9 cellular contexts compared by ENCODE assay signal in genomic region chr14:104419865-104420458, GRCh38.
"Had no signal": no experiment of that assay in that cellular context is flagged by ENCODE, and none has a peak within 500 bp of the region (broad histone marks: within the 10 kb centered on the region; RNA-seq: fewer than 3 reads in every experiment).

No MANE protein-coding gene starts in this region.

- FAIRE-seq: urothelium cell line had no signal

- ATAC-seq: natural killer cell treated with Interleukin-12 subunit alpha and Interleukin-12 subunit beta and Interleukin-15 and Interleukin-18, amount 100 ng/mL, for 72 hours had no signal

- H3K27me3 ChIP-seq: foreskin keratinocyte had no signal

- H3K36me3 ChIP-seq: breast epithelium had no signal

- DNase-seq: activated naive CD8-positive, alpha-beta T cell treated with anti-CD3 and anti-CD28 coated beads, Interleukin-2, amount 10 ng/mL, durations not matched to agents 7 days and 5 days; anterior cingulate cortex; foreskin keratinocyte; stimulated activated CD4-positive, alpha-beta T cell treated with anti-CD3 and anti-CD28 coated beads, Interleukin-4, amount 100 ng/mL, for 24 hours; T-helper 2 cell had no signal

- H3K9me3 ChIP-seq: breast epithelium had no signal

- H3K36me3 Mint-ChIP-seq: activated naive CD8-positive, alpha-beta T cell treated with anti-CD3 and anti-CD28 coated beads, Interleukin-2, amount 10 ng/mL, durations not matched to agents 7 days and 5 days; natural killer cell treated with Interleukin-12 subunit alpha and Interleukin-12 subunit beta and Interleukin-15 and Interleukin-18, amount 100 ng/mL, for 72 hours had no signal

- H3K4me1 ChIP-seq: breast epithelium, foreskin keratinocyte had no signal

- H3K4me3 ChIP-seq: breast epithelium, dorsolateral prefrontal cortex had no signal

- H3K27ac Mint-ChIP-seq: activated naive CD8-positive, alpha-beta T cell treated with anti-CD3 and anti-CD28 coated beads, Interleukin-2, amount 10 ng/mL, durations not matched to agents 7 days and 5 days; natural killer cell treated with Interleukin-12 subunit alpha and Interleukin-12 subunit beta and Interleukin-15 and Interleukin-18, amount 100 ng/mL, for 72 hours had no signal

- H3K4me3 Mint-ChIP-seq: activated naive CD8-positive, alpha-beta T cell treated with anti-CD3 and anti-CD28 coated beads, Interleukin-2, amount 10 ng/mL, durations not matched to agents 7 days and 5 days; natural killer cell treated with Interleukin-12 subunit alpha and Interleukin-12 subunit beta and Interleukin-15 and Interleukin-18, amount 100 ng/mL, for 72 hours had no signal

- H3K9me3 Mint-ChIP-seq: activated naive CD8-positive, alpha-beta T cell treated with anti-CD3 and anti-CD28 coated beads, Interleukin-2, amount 10 ng/mL, durations not matched to agents 7 days and 5 days; natural killer cell treated with Interleukin-12 subunit alpha and Interleukin-12 subunit beta and Interleukin-15 and Interleukin-18, amount 100 ng/mL, for 72 hours had no signal

- H3K27ac ChIP-seq: breast epithelium, dorsolateral prefrontal cortex, foreskin keratinocyte had no signal

- H3K4me1 Mint-ChIP-seq: activated naive CD8-positive, alpha-beta T cell treated with anti-CD3 and anti-CD28 coated beads, Interleukin-2, amount 10 ng/mL, durations not matched to agents 7 days and 5 days had no signal
